29 cellular contexts compared by ENCODE assay signal in the genomic region with DNA sequence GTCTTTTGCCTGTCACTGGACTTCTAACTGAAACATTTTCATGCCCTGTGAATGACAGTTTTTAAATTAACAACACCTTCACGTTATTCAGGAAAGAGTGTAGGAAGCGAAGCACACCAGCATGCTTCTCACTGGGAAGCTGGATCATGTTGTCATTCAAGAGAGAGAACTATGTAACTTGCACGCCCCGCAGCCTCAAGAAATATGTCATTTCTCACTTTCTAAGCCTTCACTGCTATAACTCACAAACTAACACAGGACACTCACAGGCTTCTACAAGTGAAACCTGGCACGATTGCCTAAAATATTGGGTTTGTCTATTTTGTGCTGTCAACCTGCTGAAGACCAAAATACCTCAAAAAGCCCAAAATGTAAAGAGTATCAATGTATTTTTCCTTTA.
"Had no signal": no experiment of that assay in that cellular context is flagged by ENCODE, and none has a peak within 500 bp of the region (broad histone marks: within the 10 kb centered on the region; RNA-seq: fewer than 3 reads in every experiment).

No MANE protein-coding gene starts in this region.

- H3K36me3 Mint-ChIP-seq: activated CD8-positive, alpha-beta memory T cell treated with anti-CD3 and anti-CD28 coated beads, Interleukin-2, amount 10 ng/mL, durations not matched to agents 7 days and 5 days; activated naive CD4-positive, alpha-beta T cell treated with anti-CD3 and anti-CD28 coated beads, Interleukin-2, amount 10 ng/mL, durations not matched to agents 7 days and 5 days; activated naive CD8-positive, alpha-beta T cell; brain had no signal

- H3K9me3 Mint-ChIP-seq: activated CD4-positive, alpha-beta memory T cell treated with anti-CD3 and anti-CD28 coated beads, Interleukin-2, amount 10 ng/mL, durations not matched to agents 7 days and 5 days; activated naive CD4-positive, alpha-beta T cell treated with anti-CD3 and anti-CD28 coated beads, Interleukin-2, amount 10 ng/mL, durations not matched to agents 7 days and 5 days; activated naive CD8-positive, alpha-beta T cell treated with anti-CD3 and anti-CD28 coated beads, Interleukin-2, amount 50 U/mL, for 24 hours had no signal

- FAIRE-seq: bronchial epithelial cell had no signal

- H3K36me3 ChIP-seq: SJCRH30, WERI-Rb-1 had no signal

- H3K4me1 ChIP-seq: SJCRH30 had no signal

- H3K27ac Mint-ChIP-seq: activated CD4-positive, alpha-beta memory T cell treated with anti-CD3 and anti-CD28 coated beads, Interleukin-2, amount 10 ng/mL, durations not matched to agents 7 days and 5 days; activated CD8-positive, alpha-beta memory T cell treated with anti-CD3 and anti-CD28 coated beads, Interleukin-2, amount 10 ng/mL, durations not matched to agents 7 days and 5 days; activated naive CD4-positive, alpha-beta T cell treated with anti-CD3 and anti-CD28 coated beads, Interleukin-2, amount 10 ng/mL, durations not matched to agents 7 days and 5 days; activated naive CD8-positive, alpha-beta T cell; activated naive CD8-positive, alpha-beta T cell treated with anti-CD3 and anti-CD28 coated beads, Interleukin-2, amount 50 U/mL, for 24 hours; brain had no signal

- H3K9me3 ChIP-seq: SJCRH30 had no signal

- H3K27me3 ChIP-seq: SJCRH30 had no signal

- H3K27me3 Mint-ChIP-seq: activated CD4-positive, alpha-beta memory T cell treated with anti-CD3 and anti-CD28 coated beads, Interleukin-2, amount 10 ng/mL, durations not matched to agents 7 days and 5 days; activated CD8-positive, alpha-beta memory T cell treated with anti-CD3 and anti-CD28 coated beads, Interleukin-2, amount 10 ng/mL, durations not matched to agents 7 days and 5 days; activated naive CD4-positive, alpha-beta T cell treated with anti-CD3 and anti-CD28 coated beads, Interleukin-2, amount 10 ng/mL, durations not matched to agents 7 days and 5 days; activated naive CD8-positive, alpha-beta T cell; activated naive CD8-positive, alpha-beta T cell treated with anti-CD3 and anti-CD28 coated beads, Interleukin-2, amount 50 U/mL, for 24 hours; brain had no signal

- ATAC-seq: activated CD8-positive, alpha-beta memory T cell treated with anti-CD3 and anti-CD28 coated beads, Interleukin-2, amount 10 ng/mL, durations not matched to agents 7 days and 5 days; activated naive CD8-positive, alpha-beta T cell treated with anti-CD3 and anti-CD28 coated beads, Interleukin-2, amount 50 U/mL, for 24 hours; Panc1 had no signal

- H3K27ac ChIP-seq: SJCRH30, SK-N-MC, WERI-Rb-1 had no signal

- H3K4me1 Mint-ChIP-seq: activated CD4-positive, alpha-beta memory T cell treated with anti-CD3 and anti-CD28 coated beads, Interleukin-2, amount 10 ng/mL, durations not matched to agents 7 days and 5 days; activated CD8-positive, alpha-beta memory T cell treated with anti-CD3 and anti-CD28 coated beads, Interleukin-2, amount 10 ng/mL, durations not matched to agents 7 days and 5 days; activated naive CD4-positive, alpha-beta T cell treated with anti-CD3 and anti-CD28 coated beads, Interleukin-2, amount 10 ng/mL, durations not matched to agents 7 days and 5 days; activated naive CD8-positive, alpha-beta T cell treated with anti-CD3 and anti-CD28 coated beads, Interleukin-2, amount 50 U/mL, for 24 hours; brain had no signal

- H3K4me3 Mint-ChIP-seq: activated CD4-positive, alpha-beta memory T cell treated with anti-CD3 and anti-CD28 coated beads, Interleukin-2, amount 10 ng/mL, durations not matched to agents 7 days and 5 days; activated CD8-positive, alpha-beta memory T cell treated with anti-CD3 and anti-CD28 coated beads, Interleukin-2, amount 10 ng/mL, durations not matched to agents 7 days and 5 days; activated naive CD4-positive, alpha-beta T cell treated with anti-CD3 and anti-CD28 coated beads, Interleukin-2, amount 10 ng/mL, durations not matched to agents 7 days and 5 days; activated naive CD8-positive, alpha-beta T cell; activated naive CD8-positive, alpha-beta T cell treated with anti-CD3 and anti-CD28 coated beads, Interleukin-2, amount 50 U/mL, for 24 hours; brain had no signal

- DNase-seq: activated CD4-positive, alpha-beta memory T cell treated with anti-CD3 and anti-CD28 coated beads, Interleukin-2, amount 10 ng/mL, durations not matched to agents 7 days and 5 days; activated CD4-positive, alpha-beta T cell treated with anti-CD3 and anti-CD28 coated beads for 1 hour; activated CD4-positive, alpha-beta T cell treated with anti-CD3 and anti-CD28 coated beads for 48 hours; activated CD4-positive, CD25-positive, alpha-beta regulatory T cell; activated CD8-positive, alpha-beta memory T cell treated with anti-CD3 and anti-CD28 coated beads for 24 hours; activated CD8-positive, alpha-beta memory T cell treated with anti-CD3 and anti-CD28 coated beads, Interleukin-2, amount 10 ng/mL, durations not matched to agents 7 days and 5 days; activated CD8-positive, alpha-beta memory T cell treated with anti-CD3 and anti-CD28 coated beads, Interleukin-2, amount 50 U/mL, for 48 hours; activated effector memory CD4-positive, alpha-beta T cell treated with Interleukin-2 at 50 U/mL for 16 hours; activated naive CD4-positive, alpha-beta T cell treated with anti-CD3 and anti-CD28 coated beads, Interleukin-2, amount 10 ng/mL, durations not matched to agents 7 days and 5 days; activated naive CD8-positive, alpha-beta T cell treated with anti-CD3 and anti-CD28 coated beads, Interleukin-2, amount 50 U/mL, for 24 hours; activated T-cell treated with anti-CD3 and anti-CD28 coated beads, Interleukin-2, amount 50 U/mL, for 48 hours; anterior cingulate cortex; NCI-H1092 treated with DMSO at 0.1 percent for 48 hours; NCI-H1417 treated with DMSO at 0.1 percent for 48 hours; NCI-H1930; NCI-H2081 treated with DMSO at 0.1 percent for 48 hours; NCI-H226; NCI-H446 treated with DMSO at 0.1 percent for 48 hours; NCI-H524; NCI-H82; SHP77; SJCRH30; T1000; WERI-Rb-1 had no signal

- H3K4me3 ChIP-seq: SJCRH30, SK-N-MC had no signal
